ENCODE assay signal across 1 cellular context in genomic region chr3:113128386-113129015, GRCh38.
TF ChIP-seq lines count a peak whose summit lies in the region.

No MANE protein-coding gene starts in this region.

TF ChIP-seq in A549, 52 proteins besides CTCF, POLR2A, EP300 and RAD21 (continued from another document):
- TF ChIP-seq BHLHE40 (IDR thresholded peaks at IDR 0.05; ENCODE audit: low read depth, low read length) = no peak
- no peak for TF ChIP-seq MAX (IDR thresholded peaks at IDR 0.05)
- TF ChIP-seq EHF (CRISPR knock-in tag; IDR thresholded peaks at IDR 0.05) = no peak
- no peak for TF ChIP-seq ZFP36 (IDR thresholded peaks at IDR 0.05; ENCODE audit: borderline replicate concordance, partially characterized antibody)
- TF ChIP-seq NR3C1 (IDR thresholded peaks at IDR 0.05) = no peak
- TF ChIP-seq FOSB (CRISPR knock-in tag; IDR thresholded peaks at IDR 0.05) = no peak
- no peak for TF ChIP-seq SMC3 (IDR thresholded peaks at IDR 0.05)
- no peak for TF ChIP-seq CHD2 (IDR thresholded peaks at IDR 0.05; ENCODE audit: low read length, partially characterized antibody)
- no peak for TF ChIP-seq ZNF302 (CRISPR knock-in tag; IDR thresholded peaks at IDR 0.05)
- no peak for TF ChIP-seq MAFK (IDR thresholded peaks at IDR 0.05; ENCODE audit: partially characterized antibody)
- no peak for TF ChIP-seq NPAS2 (CRISPR knock-in tag; IDR thresholded peaks at IDR 0.05; ENCODE audit: borderline replicate concordance)
- TF ChIP-seq HDAC2 (IDR thresholded peaks at IDR 0.05) = no peak
- no peak for TF ChIP-seq REST (IDR thresholded peaks at IDR 0.05)
- no peak for TF ChIP-seq PHF8 (IDR thresholded peaks at IDR 0.05; ENCODE audit: borderline replicate concordance, low read depth)
- no peak for TF ChIP-seq CEBPB (IDR thresholded peaks at IDR 0.05)
